Comparison of ENCODE assay signal across 15 cellular contexts in the genomic region with DNA sequence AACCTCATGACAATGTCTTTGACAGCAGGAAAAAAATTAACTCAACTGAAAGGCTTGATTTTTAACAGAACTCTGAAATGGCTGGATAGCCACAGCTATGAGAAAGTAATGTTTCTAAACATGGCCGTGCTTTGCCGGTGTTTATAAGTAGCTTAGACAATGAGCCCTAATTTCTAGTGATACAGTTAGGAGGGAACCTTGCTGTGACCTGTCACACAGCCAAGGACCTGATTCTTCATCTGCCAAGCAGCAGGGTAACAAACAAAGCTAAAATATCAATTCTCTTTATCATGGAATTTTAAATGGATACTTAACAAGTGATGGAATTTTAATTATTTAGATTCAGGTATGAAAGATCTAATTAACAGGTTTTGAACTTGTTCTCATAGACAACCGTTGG. TPM values are rescaled to one million over a fixed set of nuclear protein-coding genes. Genes with fewer than 3 reads are reported as not detected.
DNase-seq lines count a peak whose midpoint lies in the region; ATAC-seq and TF ChIP-seq lines count a peak whose summit lies in the region.
"Had no signal": no experiment of that assay in that cellular context is flagged by ENCODE, and none has a peak within 500 bp of the region (broad histone marks: within the 10 kb centered on the region; RNA-seq: fewer than 3 reads in every experiment).

No MANE protein-coding gene starts in this region.

- H3K36me3 ChIP-seq in right atrium auricular region = no peaks in the 10 kb centered on the region
- H3K36me3 ChIP-seq in kidney epithelial cell (ENCODE audit: control insufficient read depth, insufficient read depth, low read length) = peaks cover 1% of the 10 kb centered on the region

- no peak for DNase-seq in right atrium auricular region (ENCODE audit: low spot score)
- DNase-seq in Right ventricle myocardium superior = no peak
- peak; percentile 61 for DNase-seq in astrocyte of the hippocampus (ENCODE audit: low read depth, low spot score)
- DNase-seq in kidney epithelial cell (ENCODE audit: low read depth) = peak; percentile 14
- DNase-seq in NCI-H2029 treated with DMSO at 0.1 percent for 48 hours (lab: John Stamatoyannopoulos, UW) = no peak
- no peak for DNase-seq in left lobe of liver (ENCODE audit: low spot score)
- no peak for DNase-seq in activated T-cell treated with anti-CD3 and anti-CD28 coated beads for 4 hours
- DNase-seq in stimulated activated CD4-positive, alpha-beta T cell treated with anti-CD3 and anti-CD28 coated beads, Interleukin-15, amount 100 ng/mL, for 24 hours = no peak
- DNase-seq: CD4-positive, CD25-positive, alpha-beta regulatory T cell; EL; NCI-H1436; NCI-H510A; SHP77 had no signal

- peak overlapping the region; percentile 4 to 57 for H3K27ac ChIP-seq in right atrium auricular region
- H3K27ac ChIP-seq: KMS-11 had no signal

- TF ChIP-seq CTCF in right atrium auricular region (IDR thresholded peaks at IDR 0.05) (no peak), kidney epithelial cell (IDR thresholded peaks at IDR 0.05; ENCODE audit: insufficient read depth, low read length, poor library complexity, severe bottlenecking) (no peak)

- ATAC-seq in Right ventricle myocardium superior (ENCODE audit: poor library complexity) = no peak
- ATAC-seq in left lobe of liver = no peak
- ATAC-seq: Panc1 had no signal

- H3K4me3 ChIP-seq in right atrium auricular region (no peak overlapping the region), kidney epithelial cell (ENCODE audit: low read depth, low read length) (no peak overlapping the region)

- H3K4me1 ChIP-seq in right atrium auricular region = peaks cover 0 to 15% of the 10 kb centered on the region in 2 donors

- intact Hi-C loops in Right ventricle myocardium superior (cut with DNase I) = no loop called here

- H3K27me3 ChIP-seq in right atrium auricular region = no peaks in the 10 kb centered on the region
- H3K27me3 ChIP-seq in kidney epithelial cell (ENCODE audit: control insufficient read depth, insufficient read depth, low read length) = no peaks in the 10 kb centered on the region

- no peaks in the 10 kb centered on the region for H3K9me3 ChIP-seq in right atrium auricular region

RNA-seq across cellular contexts. Expression of a gene that starts 24.3 kb away (rescaled TPM):
- total RNA-seq in right atrium auricular region (10 to 100 TPM; 10.9 to 16.4 TPM), Right ventricle myocardium superior (5.4 TPM), kidney epithelial cell (21.3 and 34.5 TPM in 2 replicates), left lobe of liver (5.1 TPM)

Comparison
In these comparisons a context has a peak if more than half of its experiments do, and no peak if none do; other contexts are left out.
1. DNase-seq: peak in astrocyte of the hippocampus (single experiment) and kidney epithelial cell (single experiment); none in right atrium auricular region (single experiment), Right ventricle myocardium superior (single experiment), NCI-H2029 treated with DMSO at 0.1 percent for 48 hours (single experiment), left lobe of liver (single experiment), activated T-cell treated with anti-CD3 and anti-CD28 coated beads for 4 hours (single experiment) and stimulated activated CD4-positive, alpha-beta T cell treated with anti-CD3 and anti-CD28 coated beads, Interleukin-15, amount 100 ng/mL, for 24 hours (single experiment).